8 cellular contexts compared by ENCODE assay signal in genomic region chr15:25862469-25863066, GRCh38. TPM values are rescaled to one million over a fixed set of nuclear protein-coding genes. Genes with fewer than 3 reads are reported as not detected.
DNase-seq lines count a peak whose midpoint lies in the region; ATAC-seq and TF ChIP-seq lines count a peak whose summit lies in the region.

No MANE protein-coding gene starts in this region.

- no peaks in the 10 kb centered on the region for H3K9me3 ChIP-seq in lower lobe of right lung

- intact Hi-C loops in lower lobe of right lung (cut with DNase I): no loop called here

- ATAC-seq in T-cell (replicated peaks in 1 of 4) (peak; percentile 58 to 66 (median 63)), lower lobe of right lung (peak; percentile 68 to 76), HG03139 (IDR thresholded peaks at IDR 0.05; ENCODE audit: unreplicated experiment) (no peak)
- peak; percentile 71 for ATAC-seq in stimulated activated naive CD8-positive, alpha-beta T cell treated with anti-CD3 and anti-CD28 coated beads, Interleukin-15, amount 100 ng/mL, for 72 hours

- H3K9me3 Mint-ChIP-seq in T-cell: no peaks in the 10 kb centered on the region
- H3K9me3 Mint-ChIP-seq in stimulated activated naive CD8-positive, alpha-beta T cell treated with anti-CD3 and anti-CD28 coated beads, Interleukin-15, amount 100 ng/mL, for 72 hours: no peaks in the 10 kb centered on the region

- peak overlapping the region; percentile 70 for H3K4me3 ChIP-seq in lower lobe of right lung

- TF ChIP-seq CTCF in lower lobe of right lung (IDR thresholded peaks at IDR 0.05): no peak

- peaks cover 6% of the 10 kb centered on the region for H3K36me3 Mint-ChIP-seq in T-cell

- DNase-seq in AG08396 (ENCODE audit: low spot score) (peak; percentile 45), T-cell (peak in 32 of 34 experiments; percentile 23 to 75 (median 54)), caudate nucleus (lab: John Stamatoyannopoulos, UW) (peak in 1 of 61 donors; percentile 74), lower lobe of right lung (peak; percentile 72), GF-D8 (lab: John Stamatoyannopoulos, UW) (no peak), medulla oblongata (ENCODE audit: extremely low spot score) (no peak)
- DNase-seq in stimulated activated naive CD8-positive, alpha-beta T cell treated with anti-CD3 and anti-CD28 coated beads, Interleukin-15, amount 100 ng/mL, for 72 hours: peak; percentile 46 to 64

- H3K27me3 ChIP-seq in lower lobe of right lung (ENCODE audit: low read depth): peaks cover 10% of the 10 kb centered on the region

- H3K36me3 ChIP-seq in lower lobe of right lung: no peaks in the 10 kb centered on the region

- H3K4me1 Mint-ChIP-seq in T-cell: peaks cover 45 to 50% (median 48%) of the 10 kb centered on the region in 3 donors
- H3K4me1 Mint-ChIP-seq in stimulated activated naive CD8-positive, alpha-beta T cell treated with anti-CD3 and anti-CD28 coated beads, Interleukin-15, amount 100 ng/mL, for 72 hours: peaks cover 52% of the 10 kb centered on the region

- CTCF ChIA-PET in T-cell (lab: Charles Lee): interaction anchor here in 1 of 2 donors (0.9 to 1.5 kb wide), 4 partner anchors 15 to 79 kb away, joined by 3 to 5 read pairs (median 4); no protein-coding TSS in a partner anchor

- H3K4me1 ChIP-seq in lower lobe of right lung: peaks cover 43% of the 10 kb centered on the region

- peaks cover 0 to 7% of the 10 kb centered on the region in 2 donors for H3K27me3 Mint-ChIP-seq in T-cell
- H3K27me3 Mint-ChIP-seq in stimulated activated naive CD8-positive, alpha-beta T cell treated with anti-CD3 and anti-CD28 coated beads, Interleukin-15, amount 100 ng/mL, for 72 hours: peaks cover 9% of the 10 kb centered on the region

- peak overlapping the region; percentile 97 to 100 for H3K27ac Mint-ChIP-seq in T-cell
- H3K27ac Mint-ChIP-seq in stimulated activated naive CD8-positive, alpha-beta T cell treated with anti-CD3 and anti-CD28 coated beads, Interleukin-15, amount 100 ng/mL, for 72 hours: peak overlapping the region; percentile 97

- H3K27ac ChIP-seq in caudate nucleus (ENCODE audit: low read depth, low read length): peak overlapping the region; percentile 55
- peak overlapping the region; percentile 84 for H3K27ac ChIP-seq in lower lobe of right lung

- POLR2A ChIA-PET in T-cell (lab: Charles Lee): interaction anchor here in 1 of 2 donors (0.9 kb wide), 1 partner anchor 49 kb away, joined by 4 read pairs; no protein-coding TSS in a partner anchor

- peak overlapping the region; percentile 96 to 97 (median 97) for H3K4me3 Mint-ChIP-seq in T-cell
- peak overlapping the region; percentile 96 for H3K4me3 Mint-ChIP-seq in stimulated activated naive CD8-positive, alpha-beta T cell treated with anti-CD3 and anti-CD28 coated beads, Interleukin-15, amount 100 ng/mL, for 72 hours

RNA-seq across cellular contexts. Expression of gene ATP10A, which starts 0.6 kb away (rescaled TPM):
- 10 to 100 TPM; 37.3 to 65.5 (median 53.4) TPM for total RNA-seq in T-cell
- total RNA-seq in lower lobe of right lung: 43.5 TPM

Comparison
In these comparisons a context has a peak if more than half of its experiments do, and no peak if none do; other contexts are left out.
1. DNase-seq: peak in AG08396 (single experiment), T-cell (32 of 34), lower lobe of right lung (single experiment) and stimulated activated naive CD8-positive, alpha-beta T cell treated with anti-CD3 and anti-CD28 coated beads, Interleukin-15, amount 100 ng/mL, for 72 hours (2 of 2); none in GF-D8 (single experiment) and medulla oblongata (single experiment).